ENCODE assay signal across 15 cellular contexts in genomic region chr20:49054032-49054643, GRCh38. TPM values are rescaled to one million over a fixed set of nuclear protein-coding genes. Genes with fewer than 3 reads are reported as not detected.
A peak's percentile ranks its signal among the peaks of the same experiment; 100 is the strongest.
DNase-seq lines count a peak whose midpoint lies in the region; ATAC-seq and TF ChIP-seq lines count a peak whose summit lies in the region.
"Had no signal": no experiment of that assay in that cellular context is flagged by ENCODE, and none has a peak within 500 bp of the region (broad histone marks: within the 10 kb centered on the region; RNA-seq: fewer than 3 reads in every experiment).

No MANE protein-coding gene starts in this region.

- peaks cover 34% of the 10 kb centered on the region for H3K4me1 ChIP-seq in CD8-positive, alpha-beta memory T cell (ENCODE audit: insufficient read depth, low read length)
- peaks cover 4% of the 10 kb centered on the region; the same call in 1 of the 2 replicates for H3K4me1 ChIP-seq in PC-3 (ENCODE audit: insufficient read depth, low read length)

- H3K27me3 Mint-ChIP-seq in CD8-positive, alpha-beta memory T cell = no peaks in the 10 kb centered on the region

- intact Hi-C loops in PC-3 (cut with micrococcal nuclease) = no loop called here
- intact Hi-C loops in posterior vena cava (cut with DNase I) = no loop called here

- H3K4me2 ChIP-seq in PC-3 (ENCODE audit: low read length) = no peak overlapping the region
- H3K4me2 ChIP-seq: BLaER1 had no signal

- CTCF ChIA-PET in CD8-positive, alpha-beta memory T cell (lab: Charles Lee) = no interaction called here
- CTCF ChIA-PET in PC-3 (lab: Charles Lee) = no interaction called here

- H3F3A ChIP-seq in PC-3 (ENCODE audit: low read length, unreplicated experiment) = no peaks in the 10 kb centered on the region

- H3K79me2 ChIP-seq in PC-3 (ENCODE audit: low read length) = peaks cover 100% of the 10 kb centered on the region

- H3K27ac Mint-ChIP-seq in CD8-positive, alpha-beta memory T cell = peak overlapping the region in 6 of 8 donors; percentile 2 to 41 (median 23)

- H3K27ac ChIP-seq in CD8-positive, alpha-beta memory T cell (ENCODE audit: low read depth, low read length) = no peak overlapping the region
- H3K27ac ChIP-seq in PC-3 (ENCODE audit: low read length) = no peak overlapping the region
- H3K27ac ChIP-seq: BLaER1, heart right ventricle had no signal

- peak; percentile 46 for ATAC-seq in GM19025 (IDR thresholded peaks at IDR 0.05; ENCODE audit: low read depth, unreplicated experiment)
- peak; percentile 41 for ATAC-seq in HG03280 (IDR thresholded peaks at IDR 0.05; ENCODE audit: unreplicated experiment)
- no peak for ATAC-seq in PC-3

- H3K36me3 Mint-ChIP-seq in CD8-positive, alpha-beta memory T cell = peaks cover 0 to 53% (median 5%) of the 10 kb centered on the region in 3 donors

- peaks cover 4% of the 10 kb centered on the region for H3K36me3 ChIP-seq in CD8-positive, alpha-beta memory T cell (ENCODE audit: insufficient read depth, low read length)
- H3K36me3 ChIP-seq in PC-3 (ENCODE audit: low read depth, low read length) (peaks cover 59% of the 10 kb centered on the region), MG63 (peaks cover 70% of the 10 kb centered on the region)

- no peak for DNase-seq in CD8-positive, alpha-beta memory T cell
- peak; percentile 54 to 71 for DNase-seq in dermis microvascular lymphatic vessel endothelial cell (ENCODE audit: low read depth in 2 of 2)
- no peak for DNase-seq in PC-3
- no peak for DNase-seq in HT-29 (ENCODE audit: low spot score)
- no peak for DNase-seq in MG63
- DNase-seq in posterior vena cava (ENCODE audit: low spot score) = no peak
- DNase-seq: activated CD8-positive, alpha-beta memory T cell treated with anti-CD3 and anti-CD28 coated beads, Interleukin-2, amount 50 U/mL, for 48 hours; aorta; heart right ventricle; KBM-7; NCI-H2081 treated with DMSO at 0.1 percent for 48 hours; occipital lobe had no signal

- H4K20me1 ChIP-seq in PC-3 (ENCODE audit: low read length) = peaks cover 86% of the 10 kb centered on the region

- H3K9ac ChIP-seq in PC-3 (ENCODE audit: low read length) = no peak overlapping the region
- H3K9ac ChIP-seq: BLaER1 had no signal

- TF ChIP-seq CTCF in PC-3 (conservative IDR thresholded peaks at IDR 0.05; ENCODE audit: low read depth, low read length) = no peak

- no peak overlapping the region for H2AFZ ChIP-seq in PC-3 (ENCODE audit: low read length)

- peaks cover 44 to 77% (median 59%) of the 10 kb centered on the region in 3 donors for H3K4me1 Mint-ChIP-seq in CD8-positive, alpha-beta memory T cell

- no peaks in the 10 kb centered on the region for H3K9me2 ChIP-seq in PC-3 (replicated peaks; ENCODE audit: low read length)

- no peaks in the 10 kb centered on the region for H3K27me3 ChIP-seq in CD8-positive, alpha-beta memory T cell (ENCODE audit: insufficient read depth, low read length, poor library complexity, severe bottlenecking)
- no peaks in the 10 kb centered on the region for H3K27me3 ChIP-seq in PC-3 (ENCODE audit: low read length)
- no peaks in the 10 kb centered on the region for H3K27me3 ChIP-seq in MG63
- H3K27me3 ChIP-seq: BLaER1, heart right ventricle had no signal

- no peaks in the 10 kb centered on the region for H3K9me3 Mint-ChIP-seq in CD8-positive, alpha-beta memory T cell

- H3K4me3 Mint-ChIP-seq in CD8-positive, alpha-beta memory T cell = peak overlapping the region in 5 of 7 donors; percentile 0 to 36 (median 12)

- H3K4me3 ChIP-seq in CD8-positive, alpha-beta memory T cell (ENCODE audit: low read length) = no peak overlapping the region
- H3K4me3 ChIP-seq in PC-3 (ENCODE audit: low read length) (no peak overlapping the region), MG63 (no peak overlapping the region)
- H3K4me3 ChIP-seq: BLaER1, heart right ventricle had no signal

- no TSS peak for BruUV-seq in PC-3 (replicated peaks; lab: Mats Ljungman, UMichigan)

- POLR2A ChIA-PET in CD8-positive, alpha-beta memory T cell (lab: Charles Lee) = no interaction called here
- POLR2A ChIA-PET in PC-3 (lab: Charles Lee; ENCODE audit: unreplicated experiment) = no interaction called here

- H3K9me3 ChIP-seq in CD8-positive, alpha-beta memory T cell (ENCODE audit: low read length) = no peaks in the 10 kb centered on the region
- no peaks in the 10 kb centered on the region for H3K9me3 ChIP-seq in PC-3 (ENCODE audit: low read length)
- H3K9me3 ChIP-seq in MG63 = no peaks in the 10 kb centered on the region
- H3K9me3 ChIP-seq: BLaER1, heart right ventricle had no signal

RNA-seq across cellular contexts. Expression of gene CSE1L, which starts 8.0 kb away (rescaled TPM):
- total RNA-seq in CD8-positive, alpha-beta memory T cell = 100 to 1,000 TPM; 158 to 161 TPM
- polyA plus RNA-seq in CD8-positive, alpha-beta memory T cell = 27.6 TPM
- total RNA-seq in dermis microvascular lymphatic vessel endothelial cell = 55.9 and 82.3 TPM in 2 replicates
- total RNA-seq in PC-3 (2014; rRNA removed) = 272 and 295 TPM in 2 replicates
- total RNA-seq in HT-29 (2014; rRNA removed; shearing (Covaris generic)) = 112 and 122 TPM in 2 replicates
- total RNA-seq in MG63 (2014; rRNA removed; shearing (Covaris generic); ENCODE audit: low replicate concordance) = 290 and 418 TPM in 2 replicates
- total RNA-seq in posterior vena cava = 10 to 100 TPM; 37.2 to 50.4 TPM

Comparison
In these comparisons a context has a peak if more than half of its experiments do, and no peak if none do; other contexts are left out.
1. DNase-seq: peak in dermis microvascular lymphatic vessel endothelial cell (2 of 2); none in CD8-positive, alpha-beta memory T cell (0 of 5), PC-3 (single experiment), HT-29 (single experiment), MG63 (single experiment) and posterior vena cava (single experiment).